21 cellular contexts compared by ENCODE assay signal in the genomic region with DNA sequence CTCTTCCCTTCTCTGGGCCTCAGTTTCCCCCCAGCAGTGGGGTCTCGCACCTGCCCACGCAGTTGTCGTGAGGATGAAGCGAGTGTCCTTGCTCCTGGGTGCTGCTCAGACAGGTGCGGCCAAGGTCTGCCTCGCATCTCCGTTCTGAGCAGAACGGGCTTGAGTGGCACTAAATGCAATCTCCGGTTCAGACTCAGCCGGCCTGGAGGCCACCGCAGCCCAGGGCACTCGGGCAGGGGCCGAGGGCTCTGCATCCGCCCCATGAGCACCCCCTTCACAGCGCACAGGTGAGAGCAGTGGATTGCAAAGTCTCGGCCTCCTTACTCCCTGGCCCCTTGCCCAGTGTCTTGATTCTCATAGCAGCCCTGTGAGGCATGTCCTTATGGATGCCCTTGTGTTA. TPM values are rescaled to one million over a fixed set of nuclear protein-coding genes. Genes with fewer than 3 reads are reported as not detected.
DNase-seq lines count a peak whose midpoint lies in the region; ATAC-seq and TF ChIP-seq lines count a peak whose summit lies in the region.
"Had no signal": no experiment of that assay in that cellular context is flagged by ENCODE, and none has a peak within 500 bp of the region (broad histone marks: within the 10 kb centered on the region; RNA-seq: fewer than 3 reads in every experiment).

No MANE protein-coding gene starts in this region.

- H3K27me3 Mint-ChIP-seq in GM23338 (ENCODE audit: insufficient read depth, low read depth, poor library complexity) (peaks cover 13% of the 10 kb centered on the region), chondrocyte (ENCODE audit: low read depth) (peaks cover 14% of the 10 kb centered on the region), neural crest cell (ENCODE audit: low read depth) (no peaks in the 10 kb centered on the region)
- H3K27me3 Mint-ChIP-seq in effector memory CD8-positive, alpha-beta T cell, result peaks cover 22 to 45% of the 10 kb centered on the region in 2 donors
- H3K27me3 Mint-ChIP-seq: CD4-positive, CD25-positive, alpha-beta regulatory T cell had no signal

- peaks cover 14% of the 10 kb centered on the region for H3K4me1 ChIP-seq in GM23338 (ENCODE audit: insufficient read depth)
- peaks cover 0 to 10% of the 10 kb centered on the region in 2 donors for H3K4me1 ChIP-seq in thyroid gland
- H3K4me1 ChIP-seq: BE2C, Peyer's patch had no signal

- DNase-seq in GM23338 (ENCODE audit: low spot score) (no peak), chondrocyte (ENCODE audit: low spot score) (peak; percentile 59), neural crest cell (ENCODE audit: low read depth, low spot score) (no peak), thyroid gland (peak; percentile 29 to 32)
- no peak for DNase-seq in activated CD4-positive, CD25-positive, alpha-beta regulatory T cell treated with anti-CD3 and anti-CD28 coated beads, Interleukin-2, amount 50 U/mL, for 72 hours
- DNase-seq in effector memory CD8-positive, alpha-beta T cell, result no peak
- DNase-seq: BE2C; CD4-positive, CD25-positive, alpha-beta regulatory T cell; DMS79; NCI-H1092 treated with DMSO at 0.1 percent for 48 hours; NCI-H1436 treated with DMSO at 0.1 percent for 48 hours; NCI-H1930; NCI-H2227 treated with DMSO at 0.1 percent for 48 hours; NCI-H524; NCI-H774 had no signal

- intact Hi-C loops in thyroid gland (cut with DNase I), result no loop called here

- H4K20me1 ChIP-seq in GM23338 (replicated peaks; ENCODE audit: insufficient read depth), result no peaks in the 10 kb centered on the region

- H3K27ac Mint-ChIP-seq in GM23338 (no peak overlapping the region), chondrocyte (ENCODE audit: unreplicated experiment) (no peak overlapping the region), neural crest cell (ENCODE audit: unreplicated experiment) (peak overlapping the region; percentile 93)
- no peak overlapping the region for H3K27ac Mint-ChIP-seq in effector memory CD8-positive, alpha-beta T cell
- H3K27ac Mint-ChIP-seq: CD4-positive, CD25-positive, alpha-beta regulatory T cell had no signal

- H3K36me3 Mint-ChIP-seq in GM23338 (ENCODE audit: low read depth), result no peaks in the 10 kb centered on the region; the same call in 2 of the 3 replicates
- H3K36me3 Mint-ChIP-seq in chondrocyte (ENCODE audit: low read depth), result no peaks in the 10 kb centered on the region
- no peaks in the 10 kb centered on the region for H3K36me3 Mint-ChIP-seq in neural crest cell (ENCODE audit: low read depth)
- no peaks in the 10 kb centered on the region for H3K36me3 Mint-ChIP-seq in effector memory CD8-positive, alpha-beta T cell (ENCODE audit: insufficient read depth)
- H3K36me3 Mint-ChIP-seq: CD4-positive, CD25-positive, alpha-beta regulatory T cell had no signal

- no peaks in the 10 kb centered on the region for H3K79me2 ChIP-seq in GM23338 (replicated peaks; ENCODE audit: insufficient read depth)

- H2AFZ ChIP-seq in GM23338, result no peak overlapping the region; the same call in 1 of the 2 replicates

- H3K9me3 ChIP-seq in thyroid gland, result no peaks in the 10 kb centered on the region
- H3K9me3 ChIP-seq: BE2C, HAP-1, Peyer's patch had no signal

- WGBS in thyroid gland, 2 donors, result 62 to 66% methylated on average over 11 to 16 of the region's 16 CpGs

- ATAC-seq in GM23338 (no peak), HG03342 (IDR thresholded peaks at IDR 0.05; ENCODE audit: unreplicated experiment) (no peak)
- ATAC-seq in effector memory CD8-positive, alpha-beta T cell (replicated peaks), result no peak
- ATAC-seq: Right ventricle myocardium inferior had no signal

- H3K4me1 Mint-ChIP-seq in GM23338, result peaks cover 44% of the 10 kb centered on the region
- peaks cover 2% of the 10 kb centered on the region for H3K4me1 Mint-ChIP-seq in chondrocyte (ENCODE audit: low read depth)
- H3K4me1 Mint-ChIP-seq in neural crest cell, result peaks cover 24% of the 10 kb centered on the region
- no peaks in the 10 kb centered on the region for H3K4me1 Mint-ChIP-seq in effector memory CD8-positive, alpha-beta T cell (ENCODE audit: low read depth in 2 of 2)
- H3K4me1 Mint-ChIP-seq: CD4-positive, CD25-positive, alpha-beta regulatory T cell had no signal

- no peak for TF ChIP-seq POLR2A in thyroid gland (IDR thresholded peaks at IDR 0.05)

- no peak overlapping the region for H3K4me2 ChIP-seq in GM23338
- H3K4me2 ChIP-seq: KMS-11 had no signal

- H3K27me3 ChIP-seq in GM23338 (ENCODE audit: insufficient read depth) (no peaks in the 10 kb centered on the region), thyroid gland (no peaks in the 10 kb centered on the region)
- H3K27me3 ChIP-seq: BE2C, Peyer's patch had no signal

- H3K9me3 Mint-ChIP-seq in GM23338 (no peaks in the 10 kb centered on the region), chondrocyte (ENCODE audit: low read depth) (no peaks in the 10 kb centered on the region), neural crest cell (no peaks in the 10 kb centered on the region)
- H3K9me3 Mint-ChIP-seq in effector memory CD8-positive, alpha-beta T cell, result no peaks in the 10 kb centered on the region
- H3K9me3 Mint-ChIP-seq: CD4-positive, CD25-positive, alpha-beta regulatory T cell had no signal

- H3K9me2 ChIP-seq in GM23338 (ENCODE audit: insufficient read depth), result 0 out of 2 replicates have a peak, but pooled peaks cover 3% of the 10 kb centered on the region

- peak overlapping the region; percentile 16; the same call in 1 of the 3 replicates for H3K4me3 Mint-ChIP-seq in GM23338
- no peak overlapping the region for H3K4me3 Mint-ChIP-seq in chondrocyte (ENCODE audit: unreplicated experiment)
- no peak overlapping the region for H3K4me3 Mint-ChIP-seq in neural crest cell
- H3K4me3 Mint-ChIP-seq in effector memory CD8-positive, alpha-beta T cell, result no peak overlapping the region
- H3K4me3 Mint-ChIP-seq: CD4-positive, CD25-positive, alpha-beta regulatory T cell had no signal

- H3K27ac ChIP-seq in GM23338 (ENCODE audit: low read depth) (no peak overlapping the region), thyroid gland (no peak overlapping the region)
- H3K27ac ChIP-seq: KMS-11, Peyer's patch had no signal

- H3K4me3 ChIP-seq in GM23338, result no peak overlapping the region
- no peak overlapping the region for H3K4me3 ChIP-seq in thyroid gland (replicated peaks in 1 of 3)
- H3K4me3 ChIP-seq: HAP-1, Peyer's patch had no signal

- H3F3A ChIP-seq in GM23338 (replicated peaks; ENCODE audit: low read depth), result 0 out of 2 replicates have a peak, but pooled peaks cover 3% of the 10 kb centered on the region

- no peaks in the 10 kb centered on the region for H3K36me3 ChIP-seq in GM23338 (ENCODE audit: insufficient read depth)
- no peaks in the 10 kb centered on the region for H3K36me3 ChIP-seq in thyroid gland
- H3K36me3 ChIP-seq: BE2C, HAP-1, Peyer's patch had no signal

- no peak for TF ChIP-seq CTCF in GM23338 (conservative IDR thresholded peaks at IDR 0.05; ENCODE audit: low read depth in 2 of 2)
- no peak for TF ChIP-seq CTCF in chondrocyte (IDR thresholded peaks at IDR 0.05)
- no peak for TF ChIP-seq CTCF in neural crest cell (conservative IDR thresholded peaks at IDR 0.05)
- TF ChIP-seq CTCF in thyroid gland (IDR thresholded peaks at IDR 0.05), result no peak

TF ChIP-seq in GM23338, 12 proteins besides CTCF, POLR2A, EP300 and RAD21:
- TF ChIP-seq POLR2AphosphoS5 (IDR thresholded peaks at IDR 0.05; ENCODE audit: low read depth) (no peak), ETS1 (IDR thresholded peaks at IDR 0.05) (no peak), ZNF331 (CRISPR knock-in tag; IDR thresholded peaks at IDR 0.05; ENCODE audit: low read depth) (no peak), STAT1 (IDR thresholded peaks at IDR 0.05; ENCODE audit: unreplicated experiment) (no peak), EZH2 (IDR thresholded peaks at IDR 0.05; ENCODE audit: low read depth, unreplicated experiment) (no peak), JUNB (IDR thresholded peaks at IDR 0.05; ENCODE audit: unreplicated experiment) (no peak)
TF ChIP-seq in GM23338: peak in this region for 0.

RNA-seq across cellular contexts. Expression of gene SLC22A11, which starts 5.2 kb away (rescaled TPM):
- not detected in 2 replicates for total RNA-seq in GM23338 (2014; rRNA removed; shearing (Covaris generic))
- polyA plus RNA-seq in GM23338 (2016; fragmentation: Nextera tagmentation; extraction: Ambion mirVana), result not detected in 2 replicates
- 0.15 TPM in 1 of 3 replicates, not detected in the others for total RNA-seq in chondrocyte
- total RNA-seq in neural crest cell, result 0.21 TPM in 1 of 2 replicates, not detected in the other
- not detected for total RNA-seq in thyroid gland
- total RNA-seq: CD4-positive, CD25-positive, alpha-beta regulatory T cell; Peyer's patch; Right ventricle myocardium inferior; SK-MEL-5 had no signal
- polyA plus RNA-seq: CD4-positive, CD25-positive, alpha-beta regulatory T cell had no signal

RNA-seq across cellular contexts. Expression of gene SLC22A12, which starts 30.1 kb away (rescaled TPM):
- not detected in 2 replicates for total RNA-seq in GM23338 (2014; rRNA removed; shearing (Covaris generic))
- not detected in 2 replicates for polyA plus RNA-seq in GM23338 (2016; fragmentation: Nextera tagmentation; extraction: Ambion mirVana)
- total RNA-seq in chondrocyte, result not detected in 3 replicates
- total RNA-seq in neural crest cell, result not detected in 2 replicates
- total RNA-seq in thyroid gland, result not detected
- total RNA-seq: CD4-positive, CD25-positive, alpha-beta regulatory T cell; Peyer's patch; Right ventricle myocardium inferior; SK-MEL-5 had no signal
- polyA plus RNA-seq: CD4-positive, CD25-positive, alpha-beta regulatory T cell had no signal

Comparison
In these comparisons a context has a peak if more than half of its experiments do, and no peak if none do; other contexts are left out.
1. DNase-seq: peak in chondrocyte (single experiment) and thyroid gland (2 of 2); none in GM23338 (single experiment), neural crest cell (single experiment), activated CD4-positive, CD25-positive, alpha-beta regulatory T cell treated with anti-CD3 and anti-CD28 coated beads, Interleukin-2, amount 50 U/mL, for 72 hours (single experiment) and effector memory CD8-positive, alpha-beta T cell (0 of 3).